ENCODE assay signal across 11 cellular contexts in genomic region chr4:145298885-145299284, GRCh38.
DNase-seq lines count a peak whose midpoint lies in the region; ATAC-seq and TF ChIP-seq lines count a peak whose summit lies in the region.
"Had no signal": no experiment of that assay in that cellular context is flagged by ENCODE, and none has a peak within 500 bp of the region (broad histone marks: within the 10 kb centered on the region; RNA-seq: fewer than 3 reads in every experiment).

No MANE protein-coding gene starts in this region.

- no peak for DNase-seq in activated naive CD8-positive, alpha-beta T cell treated with anti-CD3 and anti-CD28 coated beads for 36 hours
- peak; percentile 20 for DNase-seq in astrocyte of the hippocampus (ENCODE audit: low read depth, low spot score)
- DNase-seq in upper lobe of right lung = no peak
- no peak for DNase-seq in NCI-H2196 treated with DMSO at 0.1 percent for 48 hours (lab: John Stamatoyannopoulos, UW; ENCODE audit: unreplicated experiment)
- no peak for DNase-seq in tibial nerve (ENCODE audit: low spot score in 2 of 2)
- DNase-seq: gastrocnemius medialis, NCI-H2171 had no signal

- H3K27ac Mint-ChIP-seq in activated naive CD8-positive, alpha-beta T cell = peak overlapping the region; percentile 25
- no peak overlapping the region for H3K27ac Mint-ChIP-seq in activated naive CD8-positive, alpha-beta T cell treated with anti-CD3 and anti-CD28 coated beads for 36 hours
- H3K27ac Mint-ChIP-seq: type B pancreatic cell had no signal

- H3K27me3 ChIP-seq in upper lobe of right lung (no peaks in the 10 kb centered on the region), tibial nerve (no peaks in the 10 kb centered on the region)
- H3K27me3 ChIP-seq: gastrocnemius medialis had no signal

- intact Hi-C loops in upper lobe of right lung (cut with DNase I) = no loop called here

- H3K4me3 ChIP-seq in upper lobe of right lung = no peak overlapping the region
- no peak overlapping the region for H3K4me3 ChIP-seq in tibial nerve
- H3K4me3 ChIP-seq: gastrocnemius medialis had no signal

- no peaks in the 10 kb centered on the region for H3K9me3 ChIP-seq in upper lobe of right lung
- H3K9me3 ChIP-seq in tibial nerve = no peaks in the 10 kb centered on the region
- H3K9me3 ChIP-seq: gastrocnemius medialis had no signal

- ATAC-seq in HG03442 (IDR thresholded peaks at IDR 0.05; ENCODE audit: unreplicated experiment) = peak; percentile 28
- peak; percentile 55 for ATAC-seq in upper lobe of right lung
- no peak for ATAC-seq in HG03095 (IDR thresholded peaks at IDR 0.05; ENCODE audit: unreplicated experiment)
- ATAC-seq: gastrocnemius medialis had no signal

- H3K4me1 ChIP-seq in upper lobe of right lung = no peaks in the 10 kb centered on the region
- H3K4me1 ChIP-seq in tibial nerve = peaks cover 0 to 16% (median 3%) of the 10 kb centered on the region in 4 donors

- no peak for TF ChIP-seq EP300 in tibial nerve (IDR thresholded peaks at IDR 0.05)

- H3K9me3 Mint-ChIP-seq in activated naive CD8-positive, alpha-beta T cell (ENCODE audit: low read depth) = no peaks in the 10 kb centered on the region
- peaks cover 2% of the 10 kb centered on the region for H3K9me3 Mint-ChIP-seq in activated naive CD8-positive, alpha-beta T cell treated with anti-CD3 and anti-CD28 coated beads for 36 hours
- H3K9me3 Mint-ChIP-seq: type B pancreatic cell had no signal

- no peak for TF ChIP-seq POLR2A in tibial nerve (IDR thresholded peaks at IDR 0.05)

- peaks cover 5% of the 10 kb centered on the region for H3K27me3 Mint-ChIP-seq in activated naive CD8-positive, alpha-beta T cell
- peaks cover 18% of the 10 kb centered on the region for H3K27me3 Mint-ChIP-seq in activated naive CD8-positive, alpha-beta T cell treated with anti-CD3 and anti-CD28 coated beads for 36 hours
- H3K27me3 Mint-ChIP-seq: type B pancreatic cell had no signal

- H3K27ac ChIP-seq in upper lobe of right lung = no peak overlapping the region
- no peak overlapping the region for H3K27ac ChIP-seq in tibial nerve
- H3K27ac ChIP-seq: gastrocnemius medialis had no signal

- H3K36me3 Mint-ChIP-seq in activated naive CD8-positive, alpha-beta T cell = no peaks in the 10 kb centered on the region
- H3K36me3 Mint-ChIP-seq in activated naive CD8-positive, alpha-beta T cell treated with anti-CD3 and anti-CD28 coated beads for 36 hours = no peaks in the 10 kb centered on the region
- H3K36me3 Mint-ChIP-seq: type B pancreatic cell had no signal

- H3K4me1 Mint-ChIP-seq in activated naive CD8-positive, alpha-beta T cell (ENCODE audit: low read depth) = peaks cover 22% of the 10 kb centered on the region
- H3K4me1 Mint-ChIP-seq in activated naive CD8-positive, alpha-beta T cell treated with anti-CD3 and anti-CD28 coated beads for 36 hours = peaks cover 22% of the 10 kb centered on the region

- H3K4me3 Mint-ChIP-seq in activated naive CD8-positive, alpha-beta T cell = peak overlapping the region; percentile 25
- no peak overlapping the region for H3K4me3 Mint-ChIP-seq in activated naive CD8-positive, alpha-beta T cell treated with anti-CD3 and anti-CD28 coated beads for 36 hours
- H3K4me3 Mint-ChIP-seq: type B pancreatic cell had no signal

- TF ChIP-seq CTCF in upper lobe of right lung (IDR thresholded peaks at IDR 0.05) (no peak), tibial nerve (IDR thresholded peaks at IDR 0.05) (no peak)

- WGBS in tibial nerve, 2 donors = 8 to 31% methylated on average over 2 of the region's 2 CpGs

- H3K36me3 ChIP-seq in upper lobe of right lung (no peaks in the 10 kb centered on the region), tibial nerve (no peaks in the 10 kb centered on the region)
- H3K36me3 ChIP-seq: gastrocnemius medialis had no signal
